Comparison of ENCODE assay signal across 11 cellular contexts in genomic region chr2:72142743-72143440, GRCh38. TPM values are rescaled to one million over a fixed set of nuclear protein-coding genes. Genes with fewer than 3 reads are reported as not detected.
DNase-seq lines count a peak whose midpoint lies in the region; ATAC-seq, FAIRE-seq and TF ChIP-seq lines count a peak whose summit lies in the region.
"Had no signal": no experiment of that assay in that cellular context is flagged by ENCODE, and none has a peak within 500 bp of the region (broad histone marks: within the 10 kb centered on the region; RNA-seq: fewer than 3 reads in every experiment).

No MANE protein-coding gene starts in this region.

- H3K27me3 Mint-ChIP-seq in activated T-cell treated with anti-CD3 and anti-CD28 coated beads, Interleukin-2, amount 50 U/mL, for 4 hours (ENCODE audit: low read depth), result peaks cover 43% of the 10 kb centered on the region

- TF ChIP-seq CTCF in fibroblast of lung (conservative IDR thresholded peaks at IDR 0.05 in 1 of 2, IDR thresholded peaks at IDR 0.05 in 1 of 2; ENCODE audit: low read depth in 1 of 2, low read length in 2 of 2), result no peak

- H3K4me2 ChIP-seq in fibroblast of lung (ENCODE audit: extremely low read depth, insufficient read depth, low read length), result peak overlapping the region; percentile 15

- no peak overlapping the region for H3K9ac ChIP-seq in fibroblast of lung (ENCODE audit: insufficient read depth, low read length)
- peak overlapping the region in 1 of 2 donors; percentile 10 for H3K9ac ChIP-seq in mucosa of rectum (ENCODE audit: low read depth in 1 of 2, low read length in 2 of 2)

- no peak for TF ChIP-seq POLR2A in GM12891 (IDR thresholded peaks at IDR 0.05; ENCODE audit: low read depth, low read length)

- DNase-seq in activated T-cell treated with anti-CD3 and anti-CD28 coated beads, Interleukin-2, amount 50 U/mL, for 4 hours, result peak; percentile 1
- no peak for DNase-seq in activated T-cell treated with anti-CD3 and anti-CD28 coated beads, Interleukin-2, amount 50 U/mL, for 1 hour
- DNase-seq in fibroblast of lung (ENCODE audit: low read depth in 2 of 2) (peak in 1 of 2 donors; percentile 60), NCI-H146 (lab: John Stamatoyannopoulos, UW) (no peak), GM12891 (ENCODE audit: insufficient read length, low spot score) (no peak), Kasumi-1 (lab: John Stamatoyannopoulos, UW) (no peak)
- DNase-seq: BE2C; effector CD4-positive, alpha-beta T cell had no signal

- H3K4me1 ChIP-seq in fibroblast of lung (ENCODE audit: control insufficient read depth, extremely low read depth, insufficient read depth, low read length) (peaks cover 2% of the 10 kb centered on the region), mucosa of rectum (ENCODE audit: control insufficient read depth in 2 of 2, insufficient read depth in 2 of 2, low read length in 2 of 2) (peaks cover 45 to 55% of the 10 kb centered on the region in 2 donors), urinary bladder (ENCODE audit: insufficient read depth) (peaks cover 4% of the 10 kb centered on the region)
- H3K4me1 ChIP-seq: BE2C had no signal

- H3K4me3 Mint-ChIP-seq in activated T-cell treated with anti-CD3 and anti-CD28 coated beads, Interleukin-2, amount 50 U/mL, for 4 hours, result no peak overlapping the region

- H3K9me3 ChIP-seq in fibroblast of lung (ENCODE audit: control insufficient read depth, insufficient read depth, low read depth, low read length), result no peaks in the 10 kb centered on the region
- no peaks in the 10 kb centered on the region for H3K9me3 ChIP-seq in mucosa of rectum (ENCODE audit: control insufficient read depth in 2 of 2, low read length in 2 of 2)
- H3K9me3 ChIP-seq: BE2C had no signal

- no peak for FAIRE-seq in GM12891 (lab: Jason Lieb, UNC)
- FAIRE-seq: TTC549 had no signal

- no peak overlapping the region for H2AFZ ChIP-seq in fibroblast of lung (ENCODE audit: low read length)

- WGBS in urinary bladder, result 16% methylated on average over 45 of the region's 45 CpGs

- peak in 1 of 2 donors; percentile 24 for ATAC-seq in activated T-cell treated with anti-CD3 and anti-CD28 coated beads, Interleukin-2, amount 50 U/mL, for 4 hours

- no peaks in the 10 kb centered on the region for H3K9me3 Mint-ChIP-seq in activated T-cell treated with anti-CD3 and anti-CD28 coated beads, Interleukin-2, amount 50 U/mL, for 4 hours

- peak overlapping the region in 1 of 4 experiments; percentile 28 for H3K4me3 ChIP-seq in fibroblast of lung (replicated peaks in 1 of 4; ENCODE audit: control extremely low read depth in 1 of 4, insufficient read depth in 1 of 4, low read depth in 3 of 4, low read length in 4 of 4)
- peak overlapping the region; percentile 13 to 39 for H3K4me3 ChIP-seq in mucosa of rectum (ENCODE audit: low read length in 2 of 2)
- H3K4me3 ChIP-seq in urinary bladder (ENCODE audit: low read depth, low read length), result peak overlapping the region; percentile 24

- no peaks in the 10 kb centered on the region for H3K36me3 Mint-ChIP-seq in activated T-cell treated with anti-CD3 and anti-CD28 coated beads, Interleukin-2, amount 50 U/mL, for 4 hours (ENCODE audit: insufficient read depth)

- peaks cover 2% of the 10 kb centered on the region for H4K20me1 ChIP-seq in fibroblast of lung (ENCODE audit: control insufficient read depth, extremely low read depth, insufficient read depth, low read length)

- H3K27me3 ChIP-seq in fibroblast of lung (ENCODE audit: control insufficient read depth, insufficient read depth, low read length) (peaks cover 46% of the 10 kb centered on the region), mucosa of rectum (ENCODE audit: control insufficient read depth in 2 of 2, insufficient read depth in 2 of 2, low read length in 2 of 2) (peaks cover 26 to 30% of the 10 kb centered on the region in 2 donors)

- H3K36me3 ChIP-seq in fibroblast of lung (ENCODE audit: control insufficient read depth, insufficient read depth, low read length) (no peaks in the 10 kb centered on the region), mucosa of rectum (ENCODE audit: control insufficient read depth in 2 of 2, insufficient read depth in 2 of 2, low read length in 2 of 2) (no peaks in the 10 kb centered on the region), urinary bladder (ENCODE audit: insufficient read depth) (no peaks in the 10 kb centered on the region)
- H3K36me3 ChIP-seq: BE2C had no signal

- no peaks in the 10 kb centered on the region for H3K79me2 ChIP-seq in fibroblast of lung (ENCODE audit: control insufficient read depth, insufficient read depth, low read length)

- peaks cover 24% of the 10 kb centered on the region for H3K4me1 Mint-ChIP-seq in activated T-cell treated with anti-CD3 and anti-CD28 coated beads, Interleukin-2, amount 50 U/mL, for 4 hours (ENCODE audit: low read depth)

- H3K27ac ChIP-seq in fibroblast of lung (ENCODE audit: insufficient read depth, low read length) (no peak overlapping the region), mucosa of rectum (ENCODE audit: low read depth in 2 of 2, low read length in 2 of 2) (no peak overlapping the region), urinary bladder (ENCODE audit: low read depth) (no peak overlapping the region)

TF ChIP-seq in GM12891, 5 proteins besides CTCF, POLR2A, EP300 and RAD21:
- no peak for TF ChIP-seq POLR2AphosphoS5 (IDR thresholded peaks at IDR 0.05; ENCODE audit: low read depth, low read length)
- TF ChIP-seq TAF1 (IDR thresholded peaks at IDR 0.05; ENCODE audit: low read depth, low read length), result no peak
- TF ChIP-seq POU2F2 (IDR thresholded peaks at IDR 0.05; ENCODE audit: low read depth, low read length), result no peak
- no peak for TF ChIP-seq SPI1 (IDR thresholded peaks at IDR 0.05; ENCODE audit: low read depth, low read length)
- TF ChIP-seq PAX5 (IDR thresholded peaks at IDR 0.05; ENCODE audit: insufficient read depth, low read length, severe bottlenecking), result no peak

RNA-seq across cellular contexts. Expression of gene CYP26B1, which starts 4.8 kb away (rescaled TPM):
- total RNA-seq in activated T-cell treated with anti-CD3 and anti-CD28 coated beads, Interleukin-2, amount 50 U/mL, for 4 hours, result under 1 TPM in 1 of 3 donors, not detected in 2; 0.16 TPM
- total RNA-seq in fibroblast of lung (0.17 and 0.51 TPM in 2 replicates), urinary bladder (4.7 TPM)
- polyA plus RNA-seq in fibroblast of lung (0.02 and 0.09 TPM in 2 replicates), urinary bladder (6.1 TPM)
- 0.07 and 0.17 TPM in 2 replicates for polyA plus RNA-seq in fibroblast of lung (2012)
- 0.24 and 0.85 TPM in 2 replicates for polyA minus RNA-seq in fibroblast of lung (ENCODE audit: low replicate concordance)
- not detected for polyA plus RNA-seq in GM12891 (2012; ENCODE audit: low read depth, missing spikeins)
